ENCODE assay signal across 8 cellular contexts in genomic region chr7:30469303-30469702, GRCh38. TPM values are rescaled to one million over a fixed set of nuclear protein-coding genes. Genes with fewer than 3 reads are reported as not detected.
A peak's percentile ranks its signal among the peaks of the same experiment; 100 is the strongest.
DNase-seq lines count a peak whose midpoint lies in the region; ATAC-seq, FAIRE-seq and TF ChIP-seq lines count a peak whose summit lies in the region.

No MANE protein-coding gene starts in this region.

- H3K27me3 ChIP-seq in ovary: no peaks in the 10 kb centered on the region

- no peaks in the 10 kb centered on the region for H3K27me3 Mint-ChIP-seq in T-helper 17 cell

- FAIRE-seq in GM12892 (lab: Jason Lieb, UNC): no peak

- TF ChIP-seq EP300 in ovary (IDR thresholded peaks at IDR 0.05): peak; percentile 73

- H3K4me3 ChIP-seq in HFF-Myc (replicated peaks; ENCODE audit: low read depth, low read length) (no peak overlapping the region), ovary (peak overlapping the region; percentile 1)

- H3K9me3 ChIP-seq in T-helper 17 cell (ENCODE audit: control insufficient read depth, low read length, poor library complexity, severe bottlenecking) (no peaks in the 10 kb centered on the region), ovary (no peaks in the 10 kb centered on the region)

- peak; percentile 48 for TF ChIP-seq CTCF in HFF-Myc (IDR thresholded peaks at IDR 0.05; ENCODE audit: low read depth, low read length, missing control alignments)
- peak in 2 of 3 donors; percentile 36 to 52 for TF ChIP-seq CTCF in ovary (IDR thresholded peaks at IDR 0.05)

- H3K27ac ChIP-seq in ovary: peak overlapping the region; percentile 74 to 81

- no peak for ATAC-seq in T-helper 17 cell

- peaks cover 58% of the 10 kb centered on the region for H3K4me1 Mint-ChIP-seq in T-helper 17 cell

- H3K36me3 ChIP-seq in ovary: no peaks in the 10 kb centered on the region

- H3K27ac Mint-ChIP-seq in T-helper 17 cell: peak overlapping the region; percentile 53

- peaks cover 2% of the 10 kb centered on the region for H3K36me3 Mint-ChIP-seq in T-helper 17 cell (ENCODE audit: low read depth)

- peak; percentile 16 for TF ChIP-seq POLR2A in ovary (IDR thresholded peaks at IDR 0.05)
- no peak for TF ChIP-seq POLR2A in GM12892 (IDR thresholded peaks at IDR 0.05; ENCODE audit: low read depth, low read length)

- DNase-seq in HFF-Myc (ENCODE audit: extremely low read depth, low read depth) (peak; percentile 94), T-helper 17 cell (no peak), glomerular visceral epithelial cell (ENCODE audit: extremely low spot score) (peak; percentile 91), ovary (peak; percentile 79 to 88 (median 84)), NCI-H2081 treated with DMSO at 0.1 percent for 48 hours (lab: John Stamatoyannopoulos, UW) (no peak), T-helper 1 cell (no peak), GM12892 (ENCODE audit: insufficient read length) (no peak)
- no peak for DNase-seq in activated CD4-positive, alpha-beta T cell treated with anti-CD3 and anti-CD28 coated beads for 4 hours

- intact Hi-C loops in ovary (cut with DNase I): no loop called here

- no peak overlapping the region for H3K4me3 Mint-ChIP-seq in T-helper 17 cell

- WGBS in ovary, 3 donors: 1% methylated on average over 5 of the region's 5 CpGs

- H3K4me1 ChIP-seq in ovary (ENCODE audit: insufficient read depth): peaks cover 48% of the 10 kb centered on the region

RNA-seq across cellular contexts. Expression of gene NOD1, which starts 9.3 kb away (rescaled TPM):
- total RNA-seq in T-helper 17 cell: 10 to 100 TPM; 15.7 to 18.9 TPM
- total RNA-seq in ovary: 10 to 100 TPM; 17.4 to 33.5 (median 20.6) TPM
- 10 to 100 TPM; 15.2 to 20.0 TPM for polyA plus RNA-seq in ovary
- 5.0 TPM for polyA plus RNA-seq in GM12892 (2012; ENCODE audit: missing spikeins)

RNA-seq across cellular contexts. Expression of gene GGCT, which starts 35.3 kb away (rescaled TPM):
- total RNA-seq in T-helper 17 cell (1 to 10 TPM; 8.4 to 9.6 TPM), ovary (10 to 100 TPM; 17.9 to 31.8 (median 22.0) TPM)
- polyA plus RNA-seq in ovary: 10 to 100 TPM; 32.3 to 36.1 TPM
- 81.7 TPM for polyA plus RNA-seq in GM12892 (2012; ENCODE audit: missing spikeins)

Comparison
In these comparisons a context has a peak if more than half of its experiments do, and no peak if none do; other contexts are left out.
1. DNase-seq: peak in HFF-Myc (single experiment), glomerular visceral epithelial cell (single experiment) and ovary (5 of 5); none in T-helper 17 cell (0 of 3), NCI-H2081 treated with DMSO at 0.1 percent for 48 hours (single experiment), T-helper 1 cell (0 of 5), GM12892 (single experiment) and activated CD4-positive, alpha-beta T cell treated with anti-CD3 and anti-CD28 coated beads for 4 hours (0 of 2).